7 cellular contexts compared by ENCODE assay signal in genomic region chr2:10230921-10231320, GRCh38.
DNase-seq lines count a peak whose midpoint lies in the region; ATAC-seq and TF ChIP-seq lines count a peak whose summit lies in the region.
"Not testable (repeated sequence)": the region's sequence is repeated elsewhere in the genome, so short reads cannot be mapped to it uniquely, and the experiment has no call there.

No MANE protein-coding gene starts in this region.

- H3K27ac Mint-ChIP-seq in natural killer cell treated with Interleukin-12 subunit alpha and Interleukin-12 subunit beta and Interleukin-15 and Interleukin-18, amount 100 ng/mL, for 72 hours: not testable (repeated sequence)

- H3K4me1 Mint-ChIP-seq in natural killer cell treated with Interleukin-12 subunit alpha and Interleukin-12 subunit beta and Interleukin-15 and Interleukin-18, amount 100 ng/mL, for 72 hours (ENCODE audit: low read depth in 2 of 2): peaks cover 18 to 21% of the 10 kb centered on the region in 2 donors

- H3K4me3 Mint-ChIP-seq in natural killer cell treated with Interleukin-12 subunit alpha and Interleukin-12 subunit beta and Interleukin-15 and Interleukin-18, amount 100 ng/mL, for 72 hours: not testable (repeated sequence)

- not testable (repeated sequence) for H3K4me1 ChIP-seq in spleen

- 84 to 90% (median 88%) methylated on average over 11 of the region's 11 CpGs for WGBS in spleen, 5 donors

- TF ChIP-seq POLR2A in spleen (IDR thresholded peaks at IDR 0.05): not testable (repeated sequence)

- H3K27me3 ChIP-seq in WERI-Rb-1 (ENCODE audit: insufficient read depth, low read depth, severe bottlenecking): not testable (repeated sequence)
- peaks cover 0 to 14% (median 0%) of the 10 kb centered on the region in 7 donors for H3K27me3 ChIP-seq in spleen (replicated peaks in 1 of 7)

- peak; percentile 45 for DNase-seq in NCI-H82 (lab: John Stamatoyannopoulos, UW)
- DNase-seq in WERI-Rb-1: peak; percentile 68
- DNase-seq in Right ventricle myocardium superior: peak; percentile 26
- peak; percentile 2 for DNase-seq in islet precursor cell
- peak; percentile 32 for DNase-seq in natural killer cell treated with Interleukin-12 subunit alpha and Interleukin-12 subunit beta and Interleukin-15 and Interleukin-18, amount 100 ng/mL, for 72 hours (ENCODE audit: low spot score)
- peak; percentile 14 for DNase-seq in retinal pigment epithelial cell (ENCODE audit: low read depth)
- peak; percentile 23 for DNase-seq in spleen

- peaks cover 10 to 15% of the 10 kb centered on the region in 2 donors for H3K27me3 Mint-ChIP-seq in natural killer cell treated with Interleukin-12 subunit alpha and Interleukin-12 subunit beta and Interleukin-15 and Interleukin-18, amount 100 ng/mL, for 72 hours

- H3K9me3 ChIP-seq in WERI-Rb-1 (ENCODE audit: severe bottlenecking); spleen: not testable (repeated sequence)

- not testable (repeated sequence) for TF ChIP-seq CTCF in WERI-Rb-1 (IDR thresholded peaks at IDR 0.05; ENCODE audit: low read depth, low read length); retinal pigment epithelial cell (conservative IDR thresholded peaks at IDR 0.05; ENCODE audit: low read depth, low read length); spleen (IDR thresholded peaks at IDR 0.05 in 8 of 11, conservative IDR thresholded peaks at IDR 0.05 in 3 of 11)

- H3K4me3 ChIP-seq in WERI-Rb-1 (ENCODE audit: low read depth, low read length); retinal pigment epithelial cell (ENCODE audit: low read length); spleen: not testable (repeated sequence)

- H3K27ac ChIP-seq in WERI-Rb-1, spleen: not testable (repeated sequence)

- H3K9me3 Mint-ChIP-seq in natural killer cell treated with Interleukin-12 subunit alpha and Interleukin-12 subunit beta and Interleukin-15 and Interleukin-18, amount 100 ng/mL, for 72 hours: not testable (repeated sequence)

- intact Hi-C loops in Right ventricle myocardium superior (cut with DNase I); spleen (cut with DNase I; ENCODE audit: low total_unique reads): not testable (repeated sequence)

- not testable (repeated sequence) for H3K36me3 ChIP-seq in WERI-Rb-1, spleen

- not testable (repeated sequence) for ATAC-seq in Right ventricle myocardium superior (ENCODE audit: poor library complexity); natural killer cell treated with Interleukin-12 subunit alpha and Interleukin-12 subunit beta and Interleukin-15 and Interleukin-18, amount 100 ng/mL, for 72 hours

- H3K36me3 Mint-ChIP-seq in natural killer cell treated with Interleukin-12 subunit alpha and Interleukin-12 subunit beta and Interleukin-15 and Interleukin-18, amount 100 ng/mL, for 72 hours: peaks cover 10% of the 10 kb centered on the region

Comparison
In these comparisons a context has a peak if more than half of its experiments do, and no peak if none do; other contexts are left out.
1. DNase-seq: peak in every context shown above with its lines; median percentile 68 in WERI-Rb-1; 45 in NCI-H82; 32 in natural killer cell treated with Interleukin-12 subunit alpha and Interleukin-12 subunit beta and Interleukin-15 and Interleukin-18, amount 100 ng/mL, for 72 hours; 26 in Right ventricle myocardium superior; 23 in spleen; 14 in retinal pigment epithelial cell; 2 in islet precursor cell.